17 cellular contexts compared by ENCODE assay signal in the genomic region with DNA sequence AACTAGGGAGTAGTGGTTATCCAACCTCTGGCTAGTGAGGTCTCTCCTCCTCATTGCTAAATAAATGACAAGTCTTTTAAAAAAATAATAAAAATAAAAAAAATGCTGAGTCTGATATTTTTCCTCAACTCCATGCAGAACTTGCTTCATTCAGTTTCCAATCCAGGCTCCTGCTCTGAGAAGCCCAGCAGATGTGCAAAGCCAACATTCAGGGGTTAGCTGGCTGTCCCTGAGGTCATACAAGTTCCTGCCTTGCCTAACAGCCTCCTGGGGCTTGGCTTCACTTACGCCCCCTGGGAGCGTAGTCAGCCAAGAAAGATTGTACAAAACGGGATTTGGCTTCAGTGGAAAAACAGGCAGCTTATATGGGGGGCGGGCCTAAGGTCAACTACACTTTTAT. TPM values are rescaled to one million over a fixed set of nuclear protein-coding genes. Genes with fewer than 3 reads are reported as not detected.
DNase-seq lines count a peak whose midpoint lies in the region; ATAC-seq and TF ChIP-seq lines count a peak whose summit lies in the region.
"Had no signal": no experiment of that assay in that cellular context is flagged by ENCODE, and none has a peak within 500 bp of the region (broad histone marks: within the 10 kb centered on the region; RNA-seq: fewer than 3 reads in every experiment).

No MANE protein-coding gene starts in this region.

- H3K4me3 Mint-ChIP-seq in endothelial cell (ENCODE audit: unreplicated experiment) = no peak overlapping the region
- H3K4me3 Mint-ChIP-seq: activated T-cell treated with anti-CD3 and anti-CD28 coated beads, Interleukin-2, amount 50 U/mL, for 4 hours; stimulated activated naive B cell treated with anti-CD40 and anti-IgM and Interleukin-4, amounts not matched to agents 10 μg/mL and 1 μg/mL and 100 μg/mL, for 72 hours had no signal

- TF ChIP-seq CTCF in adrenal gland (IDR thresholded peaks at IDR 0.05) (no peak), gastroesophageal sphincter (IDR thresholded peaks at IDR 0.05) (no peak), osteoblast (IDR thresholded peaks at IDR 0.05; ENCODE audit: extremely low read depth, low read depth, low read length) (no peak), endothelial cell (IDR thresholded peaks at IDR 0.05; ENCODE audit: unreplicated experiment) (no peak)

- H2AFZ ChIP-seq in osteoblast (ENCODE audit: low read length) = no peak overlapping the region

- peaks cover 54% of the 10 kb centered on the region for H3K4me1 Mint-ChIP-seq in endothelial cell (ENCODE audit: unreplicated experiment)

- ATAC-seq in gastroesophageal sphincter = peak; percentile 78
- ATAC-seq: activated T-cell treated with anti-CD3 and anti-CD28 coated beads, Interleukin-2, amount 50 U/mL, for 4 hours; stimulated activated naive B cell treated with anti-CD40 and anti-IgM and Interleukin-4, amounts not matched to agents 10 μg/mL and 1 μg/mL and 100 μg/mL, for 72 hours had no signal

- H3K9me3 ChIP-seq in adrenal gland (replicated peaks in 1 of 3) (no peaks in the 10 kb centered on the region), gastroesophageal sphincter (no peaks in the 10 kb centered on the region), osteoblast (ENCODE audit: low read depth, low read length) (no peaks in the 10 kb centered on the region)

- H3K27ac ChIP-seq in adrenal gland = peak overlapping the region in 1 of 5 donors; percentile 64
- H3K27ac ChIP-seq in gastroesophageal sphincter = peak overlapping the region in 3 of 4 donors; percentile 14 to 51 (median 28)
- no peak overlapping the region for H3K27ac ChIP-seq in osteoblast (ENCODE audit: low read depth, low read length)

- H3K27ac Mint-ChIP-seq in endothelial cell (ENCODE audit: unreplicated experiment) = no peak overlapping the region
- H3K27ac Mint-ChIP-seq: stimulated activated naive B cell treated with anti-CD40 and anti-IgM and Interleukin-4, amounts not matched to agents 10 μg/mL and 1 μg/mL and 100 μg/mL, for 72 hours had no signal

- peaks cover 15% of the 10 kb centered on the region for H3K36me3 Mint-ChIP-seq in endothelial cell (ENCODE audit: low read depth, unreplicated experiment)

- no peaks in the 10 kb centered on the region for H3K9me3 Mint-ChIP-seq in endothelial cell (ENCODE audit: unreplicated experiment)
- H3K9me3 Mint-ChIP-seq: activated T-cell treated with anti-CD3 and anti-CD28 coated beads, Interleukin-2, amount 50 U/mL, for 4 hours; stimulated activated naive B cell treated with anti-CD40 and anti-IgM and Interleukin-4, amounts not matched to agents 10 μg/mL and 1 μg/mL and 100 μg/mL, for 72 hours had no signal

- intact Hi-C loops in adrenal gland (cut with DNase I) = no loop called here

- H3K27me3 Mint-ChIP-seq in endothelial cell (ENCODE audit: unreplicated experiment) = peaks cover 6% of the 10 kb centered on the region

- DNase-seq in AG20443 (ENCODE audit: low spot score) (peak; percentile 30), adrenal gland (peak in 6 of 7 donors; percentile 33 to 80 (median 52)), osteoblast (ENCODE audit: insufficient read length, low spot score, missing footprints) (peak; percentile 53), GOT3 (lab: John Stamatoyannopoulos, UW) (no peak), NCI-H526 (lab: John Stamatoyannopoulos, UW) (no peak), mesenteric fat pad (ENCODE audit: low spot score) (no peak), endothelial cell (ENCODE audit: low spot score) (no peak)
- DNase-seq: activated T-cell treated with anti-CD3 and anti-CD28 coated beads, Interleukin-2, amount 50 U/mL, for 4 hours; AML-193; DND-41; Kasumi-1; midbrain; NCI-H2107; stimulated activated CD4-positive, alpha-beta T cell treated with anti-CD3 and anti-CD28 coated beads, Interleukin-4, amount 100 ng/mL, for 24 hours; stimulated activated naive B cell treated with anti-CD40 and anti-IgM and Interleukin-4, amounts not matched to agents 10 μg/mL and 1 μg/mL and 100 μg/mL, for 72 hours had no signal

- H3K79me2 ChIP-seq in osteoblast (ENCODE audit: insufficient read depth, low read length) = no peaks in the 10 kb centered on the region

- TF ChIP-seq POLR2A in adrenal gland (IDR thresholded peaks at IDR 0.05) (no peak), gastroesophageal sphincter (IDR thresholded peaks at IDR 0.05) (no peak)

- WGBS in adrenal gland, 4 donors = 48 to 55% (median 52%) methylated on average over 4 of the region's 4 CpGs
- WGBS in gastroesophageal sphincter (ENCODE audit: low coverage in 1 of 2), 2 donors = 12 to 67% methylated on average over 1 to 2 of the region's 4 CpGs

- peaks cover 0 to 44% of the 10 kb centered on the region in 2 donors for H3K36me3 ChIP-seq in adrenal gland (replicated peaks in 1 of 2)
- H3K36me3 ChIP-seq in gastroesophageal sphincter = peaks cover 3 to 86% of the 10 kb centered on the region in 2 donors
- H3K36me3 ChIP-seq in osteoblast (ENCODE audit: insufficient read depth, low read length) = peaks cover 50% of the 10 kb centered on the region

- H4K20me1 ChIP-seq in osteoblast (ENCODE audit: insufficient read depth, low read length) = no peaks in the 10 kb centered on the region

- H3K4me1 ChIP-seq in adrenal gland (replicated peaks in 1 of 2) (peaks cover 0 to 6% of the 10 kb centered on the region in 2 donors), gastroesophageal sphincter (peaks cover 0 to 50% (median 7%) of the 10 kb centered on the region in 3 donors), osteoblast (ENCODE audit: insufficient read depth, low read length) (peaks cover 13% of the 10 kb centered on the region)

- H3K4me3 ChIP-seq in adrenal gland (no peak overlapping the region), gastroesophageal sphincter (no peak overlapping the region), osteoblast (ENCODE audit: insufficient read depth, low read length) (no peak overlapping the region)

- TF ChIP-seq EP300 in gastroesophageal sphincter (IDR thresholded peaks at IDR 0.05) = no peak

- no peak overlapping the region for H3K4me2 ChIP-seq in osteoblast (ENCODE audit: insufficient read depth, low read length)

- H3K27me3 ChIP-seq in adrenal gland (no peaks in the 10 kb centered on the region), gastroesophageal sphincter (no peaks in the 10 kb centered on the region), osteoblast (ENCODE audit: insufficient read depth, low read length) (no peaks in the 10 kb centered on the region)

RNA-seq across cellular contexts. Expression of a gene that starts 23.3 kb away (rescaled TPM):
- total RNA-seq in adrenal gland = 100 to 1,000 TPM in 4 of 8 donors, 10 to 100 TPM in 4; 12.9 to 220 (median 108) TPM
- polyA plus RNA-seq in adrenal gland = 100 to 1,000 TPM; 215 to 308 (median 219) TPM
- 100 to 1,000 TPM in 1 of 4 donors, 10 to 100 TPM in 3; 72.2 to 109 (median 84.7) TPM for total RNA-seq in gastroesophageal sphincter
- 53.2 and 63.6 TPM in 2 replicates for total RNA-seq in osteoblast
- total RNA-seq in mesenteric fat pad = 140 TPM
- total RNA-seq in endothelial cell (ENCODE audit: unreplicated experiment) = 260 TPM

RNA-seq across cellular contexts. Expression of a gene that starts 56.2 kb away (rescaled TPM):
- total RNA-seq in adrenal gland (10 to 100 TPM; 19.1 to 61.3 (median 36.1) TPM), gastroesophageal sphincter (10 to 100 TPM; 35.0 to 71.9 (median 63.3) TPM), osteoblast (138 and 141 TPM in 2 replicates), mesenteric fat pad (66.2 TPM), endothelial cell (ENCODE audit: unreplicated experiment) (80.8 TPM)
- 10 to 100 TPM in 2 of 3 donors, 1 to 10 TPM in 1; 7.2 to 22.7 (median 15.3) TPM for polyA plus RNA-seq in adrenal gland
- total RNA-seq: OCI-LY7 had no signal

Comparison
In these comparisons a context has a peak if more than half of its experiments do, and no peak if none do; other contexts are left out.
1. DNase-seq: peak in AG20443 (single experiment), adrenal gland (6 of 7) and osteoblast (single experiment); none in GOT3 (single experiment), NCI-H526 (0 of 2), mesenteric fat pad (single experiment) and endothelial cell (single experiment).